ENCODE assay signal across 18 cellular contexts in the genomic region with DNA sequence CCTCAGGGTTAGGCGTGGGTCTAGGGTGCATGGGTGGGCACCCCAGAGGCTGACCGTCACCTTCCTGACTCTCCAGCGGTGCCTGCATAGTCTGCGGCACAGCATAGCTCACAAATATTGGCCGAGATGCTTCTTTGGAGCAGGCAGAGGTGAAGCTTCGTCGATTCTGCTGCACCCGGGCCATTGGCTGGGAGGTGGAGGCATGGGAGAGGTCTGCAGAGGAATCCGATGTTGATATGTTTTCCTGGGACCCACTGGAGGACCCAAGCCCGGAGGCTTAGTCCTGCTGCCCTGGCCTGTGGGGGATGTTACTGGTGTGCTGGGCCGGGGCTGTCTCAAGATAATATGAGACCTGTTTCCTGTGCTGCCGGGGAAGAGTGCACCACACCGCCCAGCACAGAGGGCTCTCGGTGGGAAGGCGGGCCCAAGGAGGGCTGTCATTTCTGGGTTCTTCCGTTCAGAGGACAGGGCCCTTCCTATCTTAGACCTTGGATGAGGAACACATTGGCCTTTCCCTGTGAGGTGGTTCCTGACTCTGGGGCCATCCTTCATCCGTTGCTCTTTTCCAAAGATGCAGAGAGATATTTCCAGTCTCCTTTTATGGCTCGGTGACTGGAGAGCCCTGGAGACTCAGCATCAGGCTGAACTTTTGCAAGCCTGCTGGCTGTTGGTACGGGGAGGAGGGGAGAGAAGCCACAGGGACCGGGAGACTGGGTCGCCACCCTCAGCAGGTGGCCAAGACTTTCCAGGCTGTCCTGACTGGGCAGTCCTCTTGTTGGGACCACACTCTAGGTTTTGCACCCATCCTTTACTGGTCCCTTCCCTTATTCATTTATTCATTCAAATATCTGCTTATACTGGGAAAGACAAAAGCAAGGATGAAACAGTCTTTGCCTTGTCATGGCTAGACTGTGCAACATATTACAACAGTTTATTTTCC.
"Had no signal": no experiment of that assay in that cellular context is flagged by ENCODE, and none has a peak within 500 bp of the region (broad histone marks: within the 10 kb centered on the region; RNA-seq: fewer than 3 reads in every experiment).

No MANE protein-coding gene starts in this region.

- DNase-seq: activated CD4-positive, alpha-beta memory T cell treated with anti-CD3 and anti-CD28 coated beads for 36 hours; activated CD4-positive, alpha-beta T cell treated with anti-CD3 and anti-CD28 coated beads for 1 hour; activated CD8-positive, alpha-beta memory T cell treated with anti-CD3 and anti-CD28 coated beads, Interleukin-2, amount 50 U/mL, for 48 hours; activated naive CD4-positive, alpha-beta T cell; activated naive CD8-positive, alpha-beta T cell treated with anti-CD3 and anti-CD28 coated beads, Interleukin-2, amount 50 U/mL, for 24 hours; central memory CD4-positive, alpha-beta T cell; cortex of kidney; effector CD8-positive, alpha-beta T cell; erythroblast; immature natural killer cell; left colon; retina; SJCRH30; small intestine; transverse colon had no signal

- H3K36me3 Mint-ChIP-seq: activated CD4-positive, alpha-beta memory T cell treated with anti-CD3 and anti-CD28 coated beads for 36 hours; immature natural killer cell; neural progenitor cell had no signal

- H3K9me3 ChIP-seq: SJCRH30, transverse colon had no signal

- H3K4me3 ChIP-seq: neural progenitor cell, SJCRH30, transverse colon had no signal

- H3K27me3 ChIP-seq: neural progenitor cell, SJCRH30, transverse colon had no signal

- H3K36me3 ChIP-seq: neural progenitor cell, transverse colon had no signal

- H3K27ac Mint-ChIP-seq: activated CD4-positive, alpha-beta memory T cell treated with anti-CD3 and anti-CD28 coated beads for 36 hours; activated naive CD8-positive, alpha-beta T cell treated with anti-CD3 and anti-CD28 coated beads, Interleukin-2, amount 50 U/mL, for 24 hours; activated T-helper 1 cell treated with anti-CD3 and anti-CD28 coated beads, Interleukin-12 subunit alpha, Interleukin-12 subunit beta, Interleukin-2, Interleukin-4 antibody, amounts not matched to agents 30 ng/mL and 10 ng/mL and 1 ng/mL, durations not matched to agents 14 hours and 24 hours and 36 hours; immature natural killer cell; neural progenitor cell had no signal

- ATAC-seq: activated naive CD8-positive, alpha-beta T cell treated with anti-CD3 and anti-CD28 coated beads, Interleukin-2, amount 50 U/mL, for 24 hours; left colon had no signal

- H3K27ac ChIP-seq: neural progenitor cell, parathyroid adenoma, SJCRH30, transverse colon had no signal

- H3K4me1 Mint-ChIP-seq: activated naive CD8-positive, alpha-beta T cell treated with anti-CD3 and anti-CD28 coated beads, Interleukin-2, amount 50 U/mL, for 24 hours; immature natural killer cell had no signal

- H3K9me3 Mint-ChIP-seq: activated CD4-positive, alpha-beta memory T cell treated with anti-CD3 and anti-CD28 coated beads for 36 hours; activated naive CD8-positive, alpha-beta T cell treated with anti-CD3 and anti-CD28 coated beads, Interleukin-2, amount 50 U/mL, for 24 hours; activated T-helper 1 cell treated with anti-CD3 and anti-CD28 coated beads, Interleukin-12 subunit alpha, Interleukin-12 subunit beta, Interleukin-2, Interleukin-4 antibody, amounts not matched to agents 30 ng/mL and 10 ng/mL and 1 ng/mL, durations not matched to agents 14 hours and 24 hours and 36 hours; immature natural killer cell; neural progenitor cell had no signal

- H3K27me3 Mint-ChIP-seq: activated naive CD8-positive, alpha-beta T cell treated with anti-CD3 and anti-CD28 coated beads, Interleukin-2, amount 50 U/mL, for 24 hours had no signal

- H3K4me3 Mint-ChIP-seq: activated CD4-positive, alpha-beta memory T cell treated with anti-CD3 and anti-CD28 coated beads for 36 hours; activated naive CD8-positive, alpha-beta T cell treated with anti-CD3 and anti-CD28 coated beads, Interleukin-2, amount 50 U/mL, for 24 hours; activated T-helper 1 cell treated with anti-CD3 and anti-CD28 coated beads, Interleukin-12 subunit alpha, Interleukin-12 subunit beta, Interleukin-2, Interleukin-4 antibody, amounts not matched to agents 30 ng/mL and 10 ng/mL and 1 ng/mL, durations not matched to agents 14 hours and 24 hours and 36 hours; immature natural killer cell; neural progenitor cell had no signal
